In genomic region chr1:33974147-33974546, GRCh38 we compare ENCODE assay signal across 22 cellular contexts.
DNase-seq lines count a peak whose midpoint lies in the region; ATAC-seq lines count a peak whose summit lies in the region.
"Had no signal": no experiment of that assay in that cellular context is flagged by ENCODE, and none has a peak within 500 bp of the region (broad histone marks: within the 10 kb centered on the region; RNA-seq: fewer than 3 reads in every experiment).

No MANE protein-coding gene starts in this region.

- peak; percentile 61 for ATAC-seq in left colon
- ATAC-seq: activated CD4-positive, CD25-positive, alpha-beta regulatory T cell treated with anti-CD3 and anti-CD28 coated beads, Interleukin-2, amount 50 U/mL, for 24 hours; activated CD8-positive, alpha-beta T cell treated with anti-CD3 and anti-CD28 coated beads for 36 hours; body of pancreas; gastrocnemius medialis; stimulated activated effector memory CD8-positive, alpha-beta T cell treated with anti-CD3 and anti-CD28 coated beads, Interleukin-12 subunit alpha, Interleukin-12 subunit beta, amount 100 ng/mL, for 72 hours had no signal

- intact Hi-C loops in left colon (cut with DNase I, micrococcal nuclease), result no loop called here

- peak; percentile 53 for DNase-seq in Ammon's horn (ENCODE audit: low spot score)
- peak; percentile 8 for DNase-seq in NCI-H1105 (lab: John Stamatoyannopoulos, UW)
- DNase-seq in astrocyte of the hippocampus (ENCODE audit: low read depth, low spot score), result peak; percentile 16
- no peak for DNase-seq in left colon
- no peak for DNase-seq in HPDE6-E6E7 (ENCODE audit: extremely low spot score)
- no peak for DNase-seq in stimulated activated CD4-positive, alpha-beta T cell treated with anti-CD3 and anti-CD28 coated beads, Interleukin-4, amount 100 ng/mL, for 1 hour
- DNase-seq in mesenteric fat pad (ENCODE audit: low spot score), result no peak
- DNase-seq: activated CD8-positive, alpha-beta T cell treated with anti-CD3 and anti-CD28 coated beads for 36 hours; activated naive CD8-positive, alpha-beta T cell treated with anti-CD3 and anti-CD28 coated beads, Interleukin-2, amount 10 ng/mL, durations not matched to agents 7 days and 5 days; activated T-cell treated with anti-CD3 and anti-CD28 coated beads for 4 hours; Calu3; EL; gastrocnemius medialis; islet precursor cell; KG1; NCI-H1694 treated with DMSO at 0.1 percent for 48 hours; NK-92 treated with Interleukin-12 subunit alpha and Interleukin-12 subunit beta, amount 100 ng/mL, for 24 hours; PC-9; uterus had no signal

Comparison
In these comparisons a context has a peak if more than half of its experiments do, and no peak if none do; other contexts are left out.
1. DNase-seq: peak in Ammon's horn (single experiment), NCI-H1105 (single experiment) and astrocyte of the hippocampus (single experiment); none in left colon (0 of 2), HPDE6-E6E7 (single experiment), stimulated activated CD4-positive, alpha-beta T cell treated with anti-CD3 and anti-CD28 coated beads, Interleukin-4, amount 100 ng/mL, for 1 hour (single experiment) and mesenteric fat pad (single experiment).